23 cellular contexts compared by ENCODE assay signal in the genomic region with DNA sequence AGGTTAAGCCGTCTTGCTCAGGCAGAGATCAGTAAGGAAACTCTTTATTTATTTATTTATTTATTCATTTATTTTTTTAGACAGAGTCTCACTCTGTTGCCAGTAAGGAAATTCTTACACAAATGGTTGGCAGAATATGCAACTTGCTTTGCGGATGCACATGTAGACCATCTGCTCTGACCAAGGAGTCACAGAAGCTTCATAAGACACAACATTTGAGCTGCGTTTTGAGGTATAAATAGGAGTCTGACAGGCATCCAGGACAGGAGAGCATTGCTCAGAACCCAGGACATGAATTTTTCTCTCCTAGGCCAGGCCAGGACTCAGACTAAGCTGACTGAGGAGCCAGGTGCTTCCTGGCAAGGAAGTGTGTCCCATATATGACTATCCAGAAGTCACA.
"Had no signal": no experiment of that assay in that cellular context is flagged by ENCODE, and none has a peak within 500 bp of the region (broad histone marks: within the 10 kb centered on the region; RNA-seq: fewer than 3 reads in every experiment).

No MANE protein-coding gene starts in this region.

- H3K4me3 ChIP-seq: colonic mucosa, dorsolateral prefrontal cortex, esophagus squamous epithelium, gastrocnemius medialis, heart right ventricle, left lung, lower lobe of right lung, mucosa of descending colon had no signal

- DNase-seq: colonic mucosa; cortex of kidney; dorsolateral prefrontal cortex; effector CD8-positive, alpha-beta T cell; effector memory CD8-positive, alpha-beta T cell; erythroblast; esophagus squamous epithelium; foreskin fibroblast; foreskin melanocyte; gastrocnemius medialis; glutamatergic neuron; head of caudate nucleus; heart right ventricle; hippocampal formation; left cardiac atrium; left lung; left ventricle myocardium superior; lower lobe of right lung; mesenchymal stem cell; mucosa of descending colon; naive B cell had no signal

- H3K9me3 ChIP-seq: colonic mucosa, esophagus squamous epithelium, gastrocnemius medialis, heart right ventricle, left lung, lower lobe of right lung, mucosa of descending colon had no signal

- ATAC-seq: effector memory CD8-positive, alpha-beta T cell; esophagus mucosa; gastrocnemius medialis; heart right ventricle; left cardiac atrium; left lung; left ventricle myocardium superior; lower lobe of right lung; mucosa of descending colon had no signal

- H3K27ac ChIP-seq: colonic mucosa, dorsolateral prefrontal cortex, epithelial cell of prostate, esophagus squamous epithelium, gastrocnemius medialis, heart right ventricle, left lung, lower lobe of right lung had no signal

- H3K4me1 ChIP-seq: colonic mucosa, esophagus squamous epithelium, gastrocnemius medialis, heart right ventricle, left lung, lower lobe of right lung had no signal

- H3K36me3 ChIP-seq: colonic mucosa, esophagus squamous epithelium, gastrocnemius medialis, heart right ventricle, left lung, lower lobe of right lung had no signal

- H3K27me3 ChIP-seq: colonic mucosa, dorsolateral prefrontal cortex, gastrocnemius medialis, heart right ventricle, left lung had no signal
